Comparison of ENCODE assay signal across 1 cellular context in genomic region chr22:37258810-37259472, GRCh38.
TF ChIP-seq lines count a peak whose summit lies in the region.

No MANE protein-coding gene starts in this region.

TF ChIP-seq in A549, 52 proteins besides CTCF, POLR2A, EP300 and RAD21:
- TF ChIP-seq ESRRA (IDR thresholded peaks at IDR 0.05; ENCODE audit: borderline replicate concordance, low read length) (no peak), NFE2L2 (conservative IDR thresholded peaks at IDR 0.05; ENCODE audit: low read length) (no peak), BHLHE40 (IDR thresholded peaks at IDR 0.05; ENCODE audit: low read depth, low read length) (no peak), PHF8 (IDR thresholded peaks at IDR 0.05; ENCODE audit: borderline replicate concordance, low read depth) (no peak), HOXA7 (CRISPR knock-in tag; IDR thresholded peaks at IDR 0.05) (no peak), EHF (CRISPR knock-in tag; IDR thresholded peaks at IDR 0.05) (no peak), USF2 (IDR thresholded peaks at IDR 0.05) (no peak), MYC (IDR thresholded peaks at IDR 0.05; ENCODE audit: borderline replicate concordance, low read length) (no peak), HES2 (IDR thresholded peaks at IDR 0.05) (no peak), SMC3 (IDR thresholded peaks at IDR 0.05) (no peak), TP53 (CRISPR knock-in tag; IDR thresholded peaks at IDR 0.05) (no peak), FOXS1 (CRISPR knock-in tag; IDR thresholded peaks at IDR 0.05) (no peak), RNF2 (IDR thresholded peaks at IDR 0.05; ENCODE audit: borderline replicate concordance, low read depth) (no peak), RARB (CRISPR knock-in tag; IDR thresholded peaks at IDR 0.05) (no peak), HOXB5 (CRISPR knock-in tag; IDR thresholded peaks at IDR 0.05) (no peak), ELK1 (IDR thresholded peaks at IDR 0.05; ENCODE audit: low read depth, low read length) (no peak), REST (IDR thresholded peaks at IDR 0.05) (no peak)
